Comparison of ENCODE assay signal across 11 cellular contexts in the genomic region with DNA sequence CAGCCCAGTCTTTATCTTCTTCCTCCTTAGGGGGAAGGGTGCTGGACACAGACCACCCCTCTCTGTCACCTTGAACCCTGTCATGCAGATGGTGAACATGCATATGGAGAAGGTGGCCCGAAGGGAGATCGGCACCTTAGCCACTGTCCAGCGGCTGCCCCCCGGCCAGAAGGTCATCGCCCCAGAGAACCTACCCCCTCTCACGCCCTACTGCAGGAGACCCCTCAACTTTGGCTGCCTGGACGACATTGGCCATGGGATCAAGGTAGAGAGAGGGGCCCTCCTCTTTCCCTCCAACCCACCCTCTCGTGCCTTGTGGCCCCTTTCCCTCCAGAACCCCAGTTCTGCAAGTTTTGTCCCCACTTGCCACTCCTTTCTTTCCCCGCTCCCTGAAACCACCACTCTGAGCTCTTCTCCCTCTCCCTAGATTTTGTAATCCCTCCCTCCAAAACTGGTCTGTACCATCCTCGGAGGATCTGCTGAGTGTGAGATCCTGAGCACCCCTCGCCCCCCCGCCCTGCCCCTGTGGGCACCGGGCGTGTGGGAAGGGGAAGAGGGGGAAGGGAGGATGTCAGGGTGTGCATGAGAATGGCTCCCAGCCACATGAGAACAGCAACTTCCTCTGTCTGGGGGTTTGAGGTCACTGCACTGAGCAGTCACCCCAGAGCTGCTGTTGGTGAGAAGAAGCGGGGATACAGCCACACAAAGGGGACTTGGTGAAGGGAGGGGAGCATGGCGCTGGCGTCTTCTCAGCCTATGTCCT. TPM values are rescaled to one million over a fixed set of nuclear protein-coding genes. Genes with fewer than 3 reads are reported as not detected.
DNase-seq lines count a peak whose midpoint lies in the region; ATAC-seq and TF ChIP-seq lines count a peak whose summit lies in the region.
"Had no signal": no experiment of that assay in that cellular context is flagged by ENCODE, and none has a peak within 500 bp of the region (broad histone marks: within the 10 kb centered on the region; RNA-seq: fewer than 3 reads in every experiment).

No MANE protein-coding gene starts in this region.

- peaks cover 24% of the 10 kb centered on the region for H3K4me1 Mint-ChIP-seq in nephron progenitor cell

- peaks cover 0 to 18% of the 10 kb centered on the region in 2 donors for H3K36me3 ChIP-seq in lung (ENCODE audit: control insufficient read depth in 2 of 2, insufficient read depth in 2 of 2, low read length in 2 of 2)
- H3K36me3 ChIP-seq: SJSA1 had no signal

- peak; percentile 74 for DNase-seq in NK-92 treated with Interleukin-12 subunit alpha and Interleukin-12 subunit beta, amount 100 ng/mL, for 24 hours (lab: John Stamatoyannopoulos, UW)
- no peak for DNase-seq in NK-92 (lab: John Stamatoyannopoulos, UW; ENCODE audit: unreplicated experiment)
- peak; percentile 86 to 91 for DNase-seq in Kasumi-1 (lab: John Stamatoyannopoulos, UW)
- DNase-seq in activated T-cell treated with anti-CD3 and anti-CD28 coated beads, Interleukin-2, amount 50 U/mL, for 48 hours, result peak; percentile 64 to 67
- peak; percentile 61 for DNase-seq in lung (ENCODE audit: low spot score)
- DNase-seq in glomerular visceral epithelial cell (ENCODE audit: extremely low spot score), result no peak
- DNase-seq in nephron progenitor cell, result no peak
- DNase-seq in NCI-H446 treated with DMSO at 0.1 percent for 48 hours (lab: John Stamatoyannopoulos, UW), result no peak

- H3K36me3 Mint-ChIP-seq in nephron progenitor cell (ENCODE audit: low read depth), result no peaks in the 10 kb centered on the region

- peak; percentile 71 for ATAC-seq in lung (ENCODE audit: insufficient read depth, low FRiP score)

- H3K9me3 ChIP-seq in lung (ENCODE audit: control insufficient read depth in 2 of 2, insufficient read depth in 1 of 2, low read length in 1 of 2), result no peaks in the 10 kb centered on the region
- H3K9me3 ChIP-seq: SJSA1 had no signal

- H3K27ac ChIP-seq in lung (ENCODE audit: low read depth in 1 of 2, low read length in 1 of 2), result peak overlapping the region in 1 of 2 donors; percentile 27
- H3K27ac ChIP-seq: 22Rv1, SJSA1 had no signal

- no peak overlapping the region for H3K27ac Mint-ChIP-seq in nephron progenitor cell

- no peak overlapping the region for H3K4me3 Mint-ChIP-seq in nephron progenitor cell

- H3K4me3 ChIP-seq in lung, result no peak overlapping the region
- H3K4me3 ChIP-seq: SJSA1 had no signal

- TF ChIP-seq CTCF in lung (IDR thresholded peaks at IDR 0.05; ENCODE audit: control extremely low read depth, extremely low read depth) (no peak), nephron progenitor cell (IDR thresholded peaks at IDR 0.05) (no peak)

- H3K4me1 ChIP-seq in lung (ENCODE audit: control insufficient read depth in 2 of 2, insufficient read depth in 2 of 2, low read length in 2 of 2), result peaks cover 0 to 21% of the 10 kb centered on the region in 2 donors
- H3K4me1 ChIP-seq: SJSA1 had no signal

- H3K27me3 ChIP-seq in lung (ENCODE audit: control insufficient read depth, insufficient read depth), result no peaks in the 10 kb centered on the region

- peaks cover 31% of the 10 kb centered on the region for H3K27me3 Mint-ChIP-seq in nephron progenitor cell (ENCODE audit: low read depth, poor library complexity)

- H3K9me3 Mint-ChIP-seq in nephron progenitor cell, result no peaks in the 10 kb centered on the region

- 45 to 57% methylated on average over 17 of the region's 17 CpGs for WGBS in lung, 2 donors

RNA-seq across cellular contexts. Expression of gene ABI3, which starts 7.3 kb away (rescaled TPM):
- total RNA-seq in lung, result 10 to 100 TPM in 1 of 2 donors, 1 to 10 TPM in 1; 6.9 to 20.0 TPM
- 10 to 100 TPM; 16.2 to 19.2 TPM for polyA plus RNA-seq in lung
- total RNA-seq: SJSA1 had no signal

RNA-seq across cellular contexts. Expression of gene GNGT2, which starts 7.5 kb away (rescaled TPM):
- total RNA-seq in lung, result 1 to 10 TPM; 1.8 to 4.7 TPM
- 10 to 100 TPM in 1 of 2 donors, 1 to 10 TPM in 1; 9.9 to 12.3 TPM for polyA plus RNA-seq in lung
- total RNA-seq: frontal cortex, SJSA1 had no signal

RNA-seq across cellular contexts. Expression of gene PHOSPHO1, which starts 12.8 kb away (rescaled TPM):
- 10 to 100 TPM in 1 of 2 donors, 1 to 10 TPM in 1; 1.6 to 10.2 TPM for total RNA-seq in lung
- 1 to 10 TPM in 1 of 2 donors, under 1 TPM in 1; 0.37 to 2.2 TPM for polyA plus RNA-seq in lung

Comparison
In these comparisons a context has a peak if more than half of its experiments do, and no peak if none do; other contexts are left out.
1. DNase-seq: peak in NK-92 treated with Interleukin-12 subunit alpha and Interleukin-12 subunit beta, amount 100 ng/mL, for 24 hours (single experiment), Kasumi-1 (2 of 2), activated T-cell treated with anti-CD3 and anti-CD28 coated beads, Interleukin-2, amount 50 U/mL, for 48 hours (2 of 2) and lung (single experiment); none in NK-92 (single experiment), glomerular visceral epithelial cell (single experiment), nephron progenitor cell (single experiment) and NCI-H446 treated with DMSO at 0.1 percent for 48 hours (single experiment).